ENCODE assay signal across 23 cellular contexts in the genomic region with DNA sequence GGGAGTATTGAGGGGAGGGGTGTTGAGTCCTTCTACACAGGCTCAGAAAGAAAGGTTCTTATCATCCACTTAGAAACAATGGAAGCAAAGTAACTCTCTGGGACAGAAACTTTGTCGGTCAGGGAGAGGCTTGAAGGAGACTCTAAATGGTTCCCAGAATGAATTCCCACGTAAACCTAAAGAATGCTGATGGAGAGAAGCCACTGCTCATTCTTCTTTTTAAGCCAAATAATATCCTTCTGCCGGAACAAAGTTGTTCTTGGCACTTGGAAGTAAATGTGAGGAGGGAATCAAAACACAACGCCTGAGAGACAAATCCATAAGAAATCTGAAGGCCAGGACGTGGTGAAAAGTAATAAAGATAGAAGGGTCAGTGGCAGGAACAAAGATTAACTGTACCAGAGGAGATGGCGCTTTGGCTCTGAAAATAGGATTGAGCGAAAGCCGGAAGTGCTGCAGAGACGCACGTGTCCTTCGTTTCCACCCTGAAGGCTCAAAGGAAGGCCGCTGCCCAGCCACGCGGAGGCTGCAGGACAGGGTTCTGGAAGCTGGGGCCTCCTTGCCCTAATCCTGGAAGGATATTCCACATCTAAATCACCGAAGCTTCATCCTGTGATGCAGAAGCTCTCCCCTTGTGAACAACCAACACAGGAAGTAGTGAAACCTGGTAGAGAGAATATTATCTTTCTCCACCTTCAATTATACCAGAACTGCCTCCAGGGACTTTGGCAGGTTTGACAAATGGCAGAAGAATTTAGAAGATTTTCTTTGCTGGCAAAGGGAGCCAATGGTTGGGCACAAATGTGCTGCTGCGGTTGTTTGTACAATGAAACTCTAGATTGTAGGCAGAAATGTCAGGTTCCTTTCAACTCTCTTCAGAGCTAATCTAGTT.
DNase-seq lines count a peak whose midpoint lies in the region; ATAC-seq, FAIRE-seq and TF ChIP-seq lines count a peak whose summit lies in the region.
"Had no signal": no experiment of that assay in that cellular context is flagged by ENCODE, and none has a peak within 500 bp of the region (broad histone marks: within the 10 kb centered on the region; RNA-seq: fewer than 3 reads in every experiment).

No MANE protein-coding gene starts in this region.

- H3K4me3 ChIP-seq in MG63 (no peak overlapping the region), hepatocyte (no peak overlapping the region), skeletal muscle tissue (ENCODE audit: low read length in 3 of 3) (no peak overlapping the region), small intestine (ENCODE audit: low read depth in 1 of 2, low read length in 2 of 2) (no peak overlapping the region)
- H3K4me3 ChIP-seq: prostate gland had no signal

- no peak for FAIRE-seq in small intestine (lab: Jason Lieb, UNC)
- FAIRE-seq: GM18507, HepG2, urothelium cell line had no signal

- peaks cover 7% of the 10 kb centered on the region for H3K9me3 ChIP-seq in MG63
- H3K9me3 ChIP-seq in hepatocyte (ENCODE audit: low read depth) = no peaks in the 10 kb centered on the region
- no peaks in the 10 kb centered on the region for H3K9me3 ChIP-seq in skeletal muscle tissue (ENCODE audit: control insufficient read depth in 3 of 3, low read length in 3 of 3)
- no peaks in the 10 kb centered on the region for H3K9me3 ChIP-seq in small intestine (ENCODE audit: control insufficient read depth, low read depth)
- H3K9me3 ChIP-seq: prostate gland had no signal

- TF ChIP-seq CTCF in hepatocyte (IDR thresholded peaks at IDR 0.05; ENCODE audit: poor library complexity) = no peak
- no peak for TF ChIP-seq CTCF in GM13976 (IDR thresholded peaks at IDR 0.05; ENCODE audit: borderline replicate concordance, control extremely low read depth, extremely low read depth, insufficient read depth, missing control alignments)

- in situ Hi-C loops in GM13976 (cut with MboI; ENCODE audit: low sequenced_read_pairs, unreplicated experiment) = no loop called here

- H3K4me2 ChIP-seq in hepatocyte = peak overlapping the region; percentile 18

- peaks cover 17% of the 10 kb centered on the region for H3K4me1 ChIP-seq in hepatocyte (ENCODE audit: insufficient read depth)
- peaks cover 66 to 74% (median 68%) of the 10 kb centered on the region in 3 donors for H3K4me1 ChIP-seq in skeletal muscle tissue (ENCODE audit: control insufficient read depth in 3 of 3, insufficient read depth in 3 of 3, low read length in 3 of 3)
- H3K4me1 ChIP-seq in small intestine (ENCODE audit: control insufficient read depth in 2 of 2, insufficient read depth in 1 of 2, low read depth in 1 of 2, low read length in 1 of 2) = no peaks in the 10 kb centered on the region

- H3K79me2 ChIP-seq in hepatocyte = no peaks in the 10 kb centered on the region

- no peak overlapping the region for H3K9ac ChIP-seq in skeletal muscle tissue (ENCODE audit: low read depth in 1 of 3, low read length in 3 of 3)

- 70% methylated on average over 16 of the region's 16 CpGs for WGBS in hepatocyte (ENCODE audit: low lambda C conversion rate, missing lambda C conversion rate)
- WGBS in small intestine, 3 donors = 86 to 92% (median 88%) methylated on average over 16 of the region's 16 CpGs

- H3K27ac ChIP-seq in hepatocyte = peak overlapping the region; percentile 84
- H3K27ac ChIP-seq in skeletal muscle tissue (ENCODE audit: low read depth, low read length) = peak overlapping the region; percentile 59
- H3K27ac ChIP-seq in small intestine (ENCODE audit: low read depth in 1 of 2, low read length in 1 of 2) = no peak overlapping the region
- H3K27ac ChIP-seq: WERI-Rb-1 had no signal

- DNase-seq in MG63 = peak; percentile 9
- DNase-seq in astrocyte of the hippocampus (ENCODE audit: low read depth, low spot score) = peak; percentile 53
- peak; percentile 48 for DNase-seq in hepatocyte (ENCODE audit: low spot score)
- no peak for DNase-seq in GM13976 (ENCODE audit: low spot score)
- no peak for DNase-seq in small intestine
- no peak for DNase-seq in activated gamma-delta T cell treated with Interleukin-2 at 50 U/mL for 16 hours
- DNase-seq: activated CD4-positive, alpha-beta T cell treated with anti-CD3 and anti-CD28 coated beads, Interleukin-2, amount 50 U/mL, for 48 hours; activated naive CD4-positive, alpha-beta T cell treated with Interleukin-2 at 50 U/mL for 16 hours; activated T-cell treated with anti-CD3 and anti-CD28 coated beads for 4 hours; CD4-positive, alpha-beta memory T cell; DMS79 treated with DMSO at 0.1 percent for 48 hours; GOT3; islet precursor cell; NCI-H1694 treated with DMSO at 0.1 percent for 48 hours; NK-92 treated with Interleukin-12 subunit alpha and Interleukin-12 subunit beta, amount 100 ng/mL, for 24 hours; stimulated activated naive CD4-positive, alpha-beta T cell; WERI-Rb-1 had no signal

- H3K27me3 ChIP-seq in MG63 = no peaks in the 10 kb centered on the region
- H3K27me3 ChIP-seq in hepatocyte = no peaks in the 10 kb centered on the region
- H3K27me3 ChIP-seq in skeletal muscle tissue (ENCODE audit: control insufficient read depth in 3 of 3, insufficient read depth in 3 of 3, low read length in 3 of 3) = no peaks in the 10 kb centered on the region
- peaks cover 0 to 2% of the 10 kb centered on the region in 2 donors for H3K27me3 ChIP-seq in small intestine (ENCODE audit: control insufficient read depth in 2 of 2, insufficient read depth in 2 of 2, low read length in 2 of 2)

- H2AFZ ChIP-seq in hepatocyte = no peak overlapping the region

- H3K36me3 ChIP-seq in MG63 (no peaks in the 10 kb centered on the region), hepatocyte (replicated peaks; ENCODE audit: insufficient read depth, low read depth) (no peaks in the 10 kb centered on the region), skeletal muscle tissue (ENCODE audit: control insufficient read depth in 3 of 3, insufficient read depth in 3 of 3, low read length in 3 of 3) (no peaks in the 10 kb centered on the region), small intestine (ENCODE audit: control insufficient read depth in 2 of 2, insufficient read depth in 2 of 2, low read length in 2 of 2) (no peaks in the 10 kb centered on the region)
- H3K36me3 ChIP-seq: prostate gland, WERI-Rb-1 had no signal

- no peaks in the 10 kb centered on the region for H4K20me1 ChIP-seq in hepatocyte (ENCODE audit: insufficient read depth, poor library complexity, severe bottlenecking)

- H3K9me2 ChIP-seq in hepatocyte (replicated peaks; ENCODE audit: insufficient read depth) = no peaks in the 10 kb centered on the region

- no peak for ATAC-seq in GM21737 (IDR thresholded peaks at IDR 0.05; ENCODE audit: unreplicated experiment)
- ATAC-seq: HepG2 had no signal

Comparison
In these comparisons a context has a peak if more than half of its experiments do, and no peak if none do; other contexts are left out.
1. DNase-seq: peak in MG63 (single experiment), astrocyte of the hippocampus (single experiment) and hepatocyte (single experiment); none in GM13976 (single experiment), small intestine (single experiment) and activated gamma-delta T cell treated with Interleukin-2 at 50 U/mL for 16 hours (single experiment).
2. H3K27ac ChIP-seq: peak in hepatocyte (single experiment) and skeletal muscle tissue (single experiment); none in small intestine (0 of 2).